20 cellular contexts compared by ENCODE assay signal in the genomic region with DNA sequence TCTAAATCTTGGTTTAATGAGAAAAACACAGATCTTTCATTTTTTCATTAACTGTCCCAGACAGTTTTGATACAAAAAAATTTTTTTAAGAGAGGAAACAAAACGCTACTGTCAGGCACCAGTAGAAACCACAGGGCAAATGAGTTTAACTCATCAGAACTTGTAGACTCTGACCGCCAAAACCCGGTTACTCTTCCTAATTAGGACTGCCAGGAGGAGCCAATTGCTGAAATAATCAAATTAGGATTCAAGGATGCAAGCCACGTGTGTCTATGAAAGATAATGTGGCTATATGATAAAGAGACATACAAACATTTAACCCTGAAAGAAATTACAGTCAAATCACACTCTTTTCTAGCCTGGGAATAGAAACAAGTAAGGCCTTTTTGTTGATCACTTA.
"Had no signal": no experiment of that assay in that cellular context is flagged by ENCODE, and none has a peak within 500 bp of the region (broad histone marks: within the 10 kb centered on the region; RNA-seq: fewer than 3 reads in every experiment).

No MANE protein-coding gene starts in this region.

- DNase-seq: hypothalamus; immature natural killer cell; left ventricle myocardium inferior; mesendoderm; naive thymus-derived CD4-positive, alpha-beta T cell; ovary; right lobe of liver; small intestine; spleen; stimulated activated CD4-positive, alpha-beta T cell treated with anti-CD3 and anti-CD28 coated beads, Interleukin-4, amount 100 ng/mL, for 24 hours; stimulated activated naive CD4-positive, alpha-beta T cell; uterus had no signal

- H3K27me3 ChIP-seq: ovary, right atrium auricular region, right lobe of liver, suprapubic skin, tibial nerve, uterus had no signal

- H3K4me1 ChIP-seq: left ventricle myocardium inferior, spleen, suprapubic skin, tibial nerve, uterus had no signal

- H3K4me3 ChIP-seq: left ventricle myocardium inferior, lung, ovary, right atrium auricular region, right lobe of liver, spleen, suprapubic skin, thoracic aorta, tibial nerve, uterus had no signal

- H3K36me3 ChIP-seq: left ventricle myocardium inferior, ovary, right atrium auricular region, right lobe of liver, spleen, suprapubic skin, thoracic aorta, tibial nerve, uterus had no signal

- H3K9me3 ChIP-seq: left ventricle myocardium inferior, ovary, right atrium auricular region, right lobe of liver, spleen, suprapubic skin, thoracic aorta, tibial nerve, uterus had no signal

- FAIRE-seq: islet of Langerhans, small intestine had no signal

- ATAC-seq: naive thymus-derived CD4-positive, alpha-beta T cell; natural killer cell treated with Interleukin-12 subunit alpha and Interleukin-12 subunit beta and Interleukin-15 and Interleukin-18, amount 100 ng/mL, for 72 hours; right lobe of liver; stimulated activated effector memory CD8-positive, alpha-beta T cell treated with anti-CD3 and anti-CD28 coated beads, Interleukin-12 subunit alpha, Interleukin-12 subunit beta, amount 100 ng/mL, for 72 hours had no signal

- H3K27ac ChIP-seq: left ventricle myocardium inferior, ovary, right atrium auricular region, right lobe of liver, spleen, suprapubic skin, thoracic aorta, tibial nerve, uterus had no signal
